1 cellular context compared by ENCODE assay signal in the genomic region with DNA sequence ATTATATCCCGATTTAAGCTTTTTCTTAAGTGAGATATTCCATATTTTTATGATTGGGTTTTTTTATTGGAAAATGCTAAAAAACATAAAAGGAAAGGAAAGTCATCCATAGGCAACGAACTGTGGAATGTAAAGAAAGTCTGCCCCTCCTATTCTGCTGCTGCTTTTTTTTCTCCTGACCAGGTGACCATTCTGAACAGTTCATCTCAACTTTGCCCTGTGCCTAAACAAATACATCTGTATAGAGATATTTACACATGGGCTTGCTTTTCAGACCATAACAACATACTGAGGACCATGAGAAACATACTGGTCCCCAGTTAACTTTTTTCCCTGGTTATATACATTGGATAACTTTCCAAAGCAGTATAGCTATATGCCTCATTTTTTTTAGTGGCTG.
A peak's percentile ranks its signal among the peaks of the same experiment; 100 is the strongest.
TF ChIP-seq lines count a peak whose summit lies in the region.

No MANE protein-coding gene starts in this region.

TF ChIP-seq in HepG2, 621 proteins besides CTCF, POLR2A, EP300 and RAD21 (continued from another document):
- TF ChIP-seq, protein P1, sequence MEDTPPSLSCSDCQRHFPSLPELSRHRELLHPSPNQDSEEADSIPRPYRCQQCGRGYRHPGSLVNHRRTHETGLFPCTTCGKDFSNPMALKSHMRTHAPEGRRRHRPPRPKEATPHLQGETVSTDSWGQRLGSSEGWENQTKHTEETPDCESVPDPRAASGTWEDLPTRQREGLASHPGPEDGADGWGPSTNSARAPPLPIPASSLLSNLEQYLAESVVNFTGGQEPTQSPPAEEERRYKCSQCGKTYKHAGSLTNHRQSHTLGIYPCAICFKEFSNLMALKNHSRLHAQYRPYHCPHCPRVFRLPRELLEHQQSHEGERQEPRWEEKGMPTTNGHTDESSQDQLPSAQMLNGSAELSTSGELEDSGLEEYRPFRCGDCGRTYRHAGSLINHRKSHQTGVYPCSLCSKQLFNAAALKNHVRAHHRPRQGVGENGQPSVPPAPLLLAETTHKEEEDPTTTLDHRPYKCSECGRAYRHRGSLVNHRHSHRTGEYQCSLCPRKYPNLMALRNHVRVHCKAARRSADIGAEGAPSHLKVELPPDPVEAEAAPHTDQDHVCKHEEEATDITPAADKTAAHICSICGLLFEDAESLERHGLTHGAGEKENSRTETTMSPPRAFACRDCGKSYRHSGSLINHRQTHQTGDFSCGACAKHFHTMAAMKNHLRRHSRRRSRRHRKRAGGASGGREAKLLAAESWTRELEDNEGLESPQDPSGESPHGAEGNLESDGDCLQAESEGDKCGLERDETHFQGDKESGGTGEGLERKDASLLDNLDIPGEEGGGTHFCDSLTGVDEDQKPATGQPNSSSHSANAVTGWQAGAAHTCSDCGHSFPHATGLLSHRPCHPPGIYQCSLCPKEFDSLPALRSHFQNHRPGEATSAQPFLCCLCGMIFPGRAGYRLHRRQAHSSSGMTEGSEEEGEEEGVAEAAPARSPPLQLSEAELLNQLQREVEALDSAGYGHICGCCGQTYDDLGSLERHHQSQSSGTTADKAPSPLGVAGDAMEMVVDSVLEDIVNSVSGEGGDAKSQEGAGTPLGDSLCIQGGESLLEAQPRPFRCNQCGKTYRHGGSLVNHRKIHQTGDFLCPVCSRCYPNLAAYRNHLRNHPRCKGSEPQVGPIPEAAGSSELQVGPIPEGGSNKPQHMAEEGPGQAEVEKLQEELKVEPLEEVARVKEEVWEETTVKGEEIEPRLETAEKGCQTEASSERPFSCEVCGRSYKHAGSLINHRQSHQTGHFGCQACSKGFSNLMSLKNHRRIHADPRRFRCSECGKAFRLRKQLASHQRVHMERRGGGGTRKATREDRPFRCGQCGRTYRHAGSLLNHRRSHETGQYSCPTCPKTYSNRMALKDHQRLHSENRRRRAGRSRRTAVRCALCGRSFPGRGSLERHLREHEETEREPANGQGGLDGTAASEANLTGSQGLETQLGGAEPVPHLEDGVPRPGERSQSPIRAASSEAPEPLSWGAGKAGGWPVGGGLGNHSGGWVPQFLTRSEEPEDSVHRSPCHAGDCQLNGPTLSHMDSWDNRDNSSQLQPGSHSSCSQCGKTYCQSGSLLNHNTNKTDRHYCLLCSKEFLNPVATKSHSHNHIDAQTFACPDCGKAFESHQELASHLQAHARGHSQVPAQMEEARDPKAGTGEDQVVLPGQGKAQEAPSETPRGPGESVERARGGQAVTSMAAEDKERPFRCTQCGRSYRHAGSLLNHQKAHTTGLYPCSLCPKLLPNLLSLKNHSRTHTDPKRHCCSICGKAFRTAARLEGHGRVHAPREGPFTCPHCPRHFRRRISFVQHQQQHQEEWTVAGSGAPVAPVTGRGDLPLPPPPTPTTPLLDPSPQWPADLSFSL (CRISPR knock-in tag; IDR thresholded peaks at IDR 0.05), result no peak
- TF ChIP-seq, protein P2, sequence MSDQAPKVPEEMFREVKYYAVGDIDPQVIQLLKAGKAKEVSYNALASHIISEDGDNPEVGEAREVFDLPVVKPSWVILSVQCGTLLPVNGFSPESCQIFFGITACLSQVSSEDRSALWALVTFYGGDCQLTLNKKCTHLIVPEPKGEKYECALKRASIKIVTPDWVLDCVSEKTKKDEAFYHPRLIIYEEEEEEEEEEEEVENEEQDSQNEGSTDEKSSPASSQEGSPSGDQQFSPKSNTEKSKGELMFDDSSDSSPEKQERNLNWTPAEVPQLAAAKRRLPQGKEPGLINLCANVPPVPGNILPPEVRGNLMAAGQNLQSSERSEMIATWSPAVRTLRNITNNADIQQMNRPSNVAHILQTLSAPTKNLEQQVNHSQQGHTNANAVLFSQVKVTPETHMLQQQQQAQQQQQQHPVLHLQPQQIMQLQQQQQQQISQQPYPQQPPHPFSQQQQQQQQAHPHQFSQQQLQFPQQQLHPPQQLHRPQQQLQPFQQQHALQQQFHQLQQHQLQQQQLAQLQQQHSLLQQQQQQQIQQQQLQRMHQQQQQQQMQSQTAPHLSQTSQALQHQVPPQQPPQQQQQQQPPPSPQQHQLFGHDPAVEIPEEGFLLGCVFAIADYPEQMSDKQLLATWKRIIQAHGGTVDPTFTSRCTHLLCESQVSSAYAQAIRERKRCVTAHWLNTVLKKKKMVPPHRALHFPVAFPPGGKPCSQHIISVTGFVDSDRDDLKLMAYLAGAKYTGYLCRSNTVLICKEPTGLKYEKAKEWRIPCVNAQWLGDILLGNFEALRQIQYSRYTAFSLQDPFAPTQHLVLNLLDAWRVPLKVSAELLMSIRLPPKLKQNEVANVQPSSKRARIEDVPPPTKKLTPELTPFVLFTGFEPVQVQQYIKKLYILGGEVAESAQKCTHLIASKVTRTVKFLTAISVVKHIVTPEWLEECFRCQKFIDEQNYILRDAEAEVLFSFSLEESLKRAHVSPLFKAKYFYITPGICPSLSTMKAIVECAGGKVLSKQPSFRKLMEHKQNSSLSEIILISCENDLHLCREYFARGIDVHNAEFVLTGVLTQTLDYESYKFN (CRISPR knock-in tag; conservative IDR thresholded peaks at IDR 0.05), result peak; percentile 87
- TF ChIP-seq TAF15 (IDR thresholded peaks at IDR 0.05; ENCODE audit: low read depth, low read length, poor library complexity, severe bottlenecking) (no peak), FOXJ3 (CRISPR knock-in tag; IDR thresholded peaks at IDR 0.05; ENCODE audit: borderline replicate concordance) (peak; percentile 27; the same call in 1 of the 2 replicates), KDM6A (CRISPR knock-in tag; IDR thresholded peaks at IDR 0.05; ENCODE audit: low read depth) (peak; percentile 22; the same call in 1 of the 2 replicates), FOXK1 (CRISPR knock-in tag; IDR thresholded peaks at IDR 0.05; ENCODE audit: borderline replicate concordance, low read depth) (peak; percentile 32; the same call in 1 of the 2 replicates), ZMYM4 (CRISPR knock-in tag; IDR thresholded peaks at IDR 0.05) (0 out of 2 replicates have a peak, but pooled peaks have one; percentile 32), ZNF546 (CRISPR knock-in tag; conservative IDR thresholded peaks at IDR 0.05) (no peak), SOX5 (CRISPR knock-in tag; IDR thresholded peaks at IDR 0.05; ENCODE audit: borderline replicate concordance) (peak; percentile 34; the same call in 1 of the 2 replicates), ADNP (CRISPR knock-in tag; IDR thresholded peaks at IDR 0.05) (no peak), FOXA3 (CRISPR knock-in tag; IDR thresholded peaks at IDR 0.05) (peak; percentile 76)
- TF ChIP-seq, protein P3, sequence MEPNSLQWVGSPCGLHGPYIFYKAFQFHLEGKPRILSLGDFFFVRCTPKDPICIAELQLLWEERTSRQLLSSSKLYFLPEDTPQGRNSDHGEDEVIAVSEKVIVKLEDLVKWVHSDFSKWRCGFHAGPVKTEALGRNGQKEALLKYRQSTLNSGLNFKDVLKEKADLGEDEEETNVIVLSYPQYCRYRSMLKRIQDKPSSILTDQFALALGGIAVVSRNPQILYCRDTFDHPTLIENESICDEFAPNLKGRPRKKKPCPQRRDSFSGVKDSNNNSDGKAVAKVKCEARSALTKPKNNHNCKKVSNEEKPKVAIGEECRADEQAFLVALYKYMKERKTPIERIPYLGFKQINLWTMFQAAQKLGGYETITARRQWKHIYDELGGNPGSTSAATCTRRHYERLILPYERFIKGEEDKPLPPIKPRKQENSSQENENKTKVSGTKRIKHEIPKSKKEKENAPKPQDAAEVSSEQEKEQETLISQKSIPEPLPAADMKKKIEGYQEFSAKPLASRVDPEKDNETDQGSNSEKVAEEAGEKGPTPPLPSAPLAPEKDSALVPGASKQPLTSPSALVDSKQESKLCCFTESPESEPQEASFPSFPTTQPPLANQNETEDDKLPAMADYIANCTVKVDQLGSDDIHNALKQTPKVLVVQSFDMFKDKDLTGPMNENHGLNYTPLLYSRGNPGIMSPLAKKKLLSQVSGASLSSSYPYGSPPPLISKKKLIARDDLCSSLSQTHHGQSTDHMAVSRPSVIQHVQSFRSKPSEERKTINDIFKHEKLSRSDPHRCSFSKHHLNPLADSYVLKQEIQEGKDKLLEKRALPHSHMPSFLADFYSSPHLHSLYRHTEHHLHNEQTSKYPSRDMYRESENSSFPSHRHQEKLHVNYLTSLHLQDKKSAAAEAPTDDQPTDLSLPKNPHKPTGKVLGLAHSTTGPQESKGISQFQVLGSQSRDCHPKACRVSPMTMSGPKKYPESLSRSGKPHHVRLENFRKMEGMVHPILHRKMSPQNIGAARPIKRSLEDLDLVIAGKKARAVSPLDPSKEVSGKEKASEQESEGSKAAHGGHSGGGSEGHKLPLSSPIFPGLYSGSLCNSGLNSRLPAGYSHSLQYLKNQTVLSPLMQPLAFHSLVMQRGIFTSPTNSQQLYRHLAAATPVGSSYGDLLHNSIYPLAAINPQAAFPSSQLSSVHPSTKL (CRISPR knock-in tag; IDR thresholded peaks at IDR 0.05), result peak; percentile 68; the same call in 1 of the 2 replicates
- TF ChIP-seq, protein P4, sequence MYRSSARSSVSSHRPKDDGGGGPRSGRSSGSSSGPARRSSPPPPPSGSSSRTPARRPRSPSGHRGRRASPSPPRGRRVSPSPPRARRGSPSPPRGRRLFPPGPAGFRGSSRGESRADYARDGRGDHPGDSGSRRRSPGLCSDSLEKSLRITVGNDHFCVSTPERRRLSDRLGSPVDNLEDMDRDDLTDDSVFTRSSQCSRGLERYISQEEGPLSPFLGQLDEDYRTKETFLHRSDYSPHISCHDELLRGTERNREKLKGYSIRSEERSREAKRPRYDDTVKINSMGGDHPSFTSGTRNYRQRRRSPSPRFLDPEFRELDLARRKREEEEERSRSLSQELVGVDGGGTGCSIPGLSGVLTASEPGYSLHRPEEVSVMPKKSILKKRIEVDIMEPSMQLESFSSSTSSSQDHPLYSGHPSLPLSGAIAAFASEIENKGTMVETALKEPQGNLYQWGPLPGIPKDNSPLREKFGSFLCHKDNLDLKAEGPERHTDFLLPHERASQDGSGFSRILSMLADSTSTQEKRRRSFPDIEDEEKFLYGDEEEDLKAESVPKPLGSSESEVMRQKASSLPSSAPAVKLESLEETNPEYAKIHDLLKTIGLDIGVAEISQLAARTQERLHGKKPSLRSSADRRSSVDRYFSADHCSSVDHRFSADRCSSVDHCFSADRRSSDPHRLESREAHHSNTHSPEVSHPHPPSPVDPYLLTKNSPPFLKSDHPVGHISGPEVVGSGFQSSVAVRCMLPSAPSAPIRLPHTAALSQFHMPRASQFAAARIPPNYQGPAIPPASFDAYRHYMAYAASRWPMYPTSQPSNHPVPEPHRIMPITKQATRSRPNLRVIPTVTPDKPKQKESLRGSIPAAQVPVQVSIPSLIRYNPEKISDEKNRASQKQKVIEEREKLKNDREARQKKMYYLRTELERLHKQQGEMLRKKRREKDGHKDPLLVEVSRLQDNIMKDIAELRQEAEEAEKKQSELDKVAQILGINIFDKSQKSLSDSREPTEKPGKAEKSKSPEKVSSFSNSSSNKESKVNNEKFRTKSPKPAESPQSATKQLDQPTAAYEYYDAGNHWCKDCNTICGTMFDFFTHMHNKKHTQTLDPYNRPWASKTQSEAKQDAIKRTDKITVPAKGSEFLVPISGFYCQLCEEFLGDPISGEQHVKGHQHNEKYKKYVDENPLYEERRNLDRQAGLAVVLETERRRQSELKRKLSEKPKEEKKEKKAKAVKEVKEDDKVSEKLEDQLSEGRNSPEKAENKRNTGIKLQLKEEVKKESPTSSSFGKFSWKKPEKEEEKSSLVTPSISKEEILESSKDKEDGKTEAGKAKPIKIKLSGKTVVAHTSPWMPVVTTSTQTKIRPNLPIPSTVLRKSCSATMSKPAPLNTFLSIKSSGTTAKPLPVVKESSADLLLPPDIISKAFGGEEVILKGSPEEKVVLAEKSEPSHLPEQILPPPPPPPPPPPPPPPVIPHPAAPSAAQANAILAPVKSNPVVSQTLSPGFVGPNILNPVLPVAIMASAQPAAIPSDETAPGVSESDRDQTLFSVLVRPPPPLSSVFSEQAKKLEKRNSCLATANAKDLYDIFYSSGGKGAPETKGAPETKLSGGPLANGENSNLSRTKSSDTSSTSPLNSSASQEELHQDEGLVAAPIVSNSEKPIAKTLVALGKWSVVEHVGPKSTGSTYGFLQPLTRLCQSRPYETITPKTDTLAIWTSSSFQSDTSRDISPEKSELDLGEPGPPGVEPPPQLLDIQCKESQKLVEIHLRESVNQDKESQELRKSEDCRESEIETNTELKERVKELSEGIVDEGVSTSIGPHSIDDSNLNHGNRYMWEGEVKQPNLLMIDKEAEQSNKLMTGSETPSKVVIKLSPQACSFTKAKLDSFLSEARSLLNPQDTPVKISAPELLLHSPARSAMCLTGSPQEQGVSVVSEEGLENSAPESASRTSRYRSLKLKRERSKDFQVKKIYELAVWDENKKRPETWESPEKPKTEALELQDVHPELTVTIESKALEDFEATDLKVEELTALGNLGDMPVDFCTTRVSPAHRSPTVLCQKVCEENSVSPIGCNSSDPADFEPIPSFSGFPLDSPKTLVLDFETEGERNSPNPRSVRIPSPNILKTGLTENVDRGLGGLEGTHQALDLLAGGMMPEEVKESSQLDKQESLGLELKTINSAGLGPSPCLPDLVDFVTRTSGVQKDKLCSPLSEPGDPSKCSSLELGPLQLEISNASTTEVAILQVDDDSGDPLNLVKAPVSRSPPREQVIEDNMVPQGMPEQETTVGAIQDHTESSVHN (CRISPR knock-in tag; IDR thresholded peaks at IDR 0.05), result no peak
- TF ChIP-seq, protein P5, sequence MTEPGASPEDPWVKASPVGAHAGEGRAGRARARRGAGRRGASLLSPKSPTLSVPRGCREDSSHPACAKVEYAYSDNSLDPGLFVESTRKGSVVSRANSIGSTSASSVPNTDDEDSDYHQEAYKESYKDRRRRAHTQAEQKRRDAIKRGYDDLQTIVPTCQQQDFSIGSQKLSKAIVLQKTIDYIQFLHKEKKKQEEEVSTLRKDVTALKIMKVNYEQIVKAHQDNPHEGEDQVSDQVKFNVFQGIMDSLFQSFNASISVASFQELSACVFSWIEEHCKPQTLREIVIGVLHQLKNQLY (CRISPR knock-in tag; IDR thresholded peaks at IDR 0.05), result no peak
- TF ChIP-seq, protein P6, sequence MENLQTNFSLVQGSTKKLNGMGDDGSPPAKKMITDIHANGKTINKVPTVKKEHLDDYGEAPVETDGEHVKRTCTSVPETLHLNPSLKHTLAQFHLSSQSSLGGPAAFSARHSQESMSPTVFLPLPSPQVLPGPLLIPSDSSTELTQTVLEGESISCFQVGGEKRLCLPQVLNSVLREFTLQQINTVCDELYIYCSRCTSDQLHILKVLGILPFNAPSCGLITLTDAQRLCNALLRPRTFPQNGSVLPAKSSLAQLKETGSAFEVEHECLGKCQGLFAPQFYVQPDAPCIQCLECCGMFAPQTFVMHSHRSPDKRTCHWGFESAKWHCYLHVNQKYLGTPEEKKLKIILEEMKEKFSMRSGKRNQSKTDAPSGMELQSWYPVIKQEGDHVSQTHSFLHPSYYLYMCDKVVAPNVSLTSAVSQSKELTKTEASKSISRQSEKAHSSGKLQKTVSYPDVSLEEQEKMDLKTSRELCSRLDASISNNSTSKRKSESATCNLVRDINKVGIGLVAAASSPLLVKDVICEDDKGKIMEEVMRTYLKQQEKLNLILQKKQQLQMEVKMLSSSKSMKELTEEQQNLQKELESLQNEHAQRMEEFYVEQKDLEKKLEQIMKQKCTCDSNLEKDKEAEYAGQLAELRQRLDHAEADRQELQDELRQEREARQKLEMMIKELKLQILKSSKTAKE (CRISPR knock-in tag; IDR thresholded peaks at IDR 0.05; ENCODE audit: borderline replicate concordance), result no peak
